Comparison of ENCODE assay signal across 15 cellular contexts in genomic region chr5:1125030-1125357, GRCh38. TPM values are rescaled to one million over a fixed set of nuclear protein-coding genes. Genes with fewer than 3 reads are reported as not detected.
DNase-seq lines count a peak whose midpoint lies in the region; ATAC-seq and TF ChIP-seq lines count a peak whose summit lies in the region.
"Had no signal": no experiment of that assay in that cellular context is flagged by ENCODE, and none has a peak within 500 bp of the region (broad histone marks: within the 10 kb centered on the region; RNA-seq: fewer than 3 reads in every experiment).

No MANE protein-coding gene starts in this region.

- no peaks in the 10 kb centered on the region for H3K27me3 ChIP-seq in HAP-1 (ENCODE audit: low read depth)
- H3K27me3 ChIP-seq in esophagus squamous epithelium = peaks cover 0 to 80% (median 0%) of the 10 kb centered on the region in 4 donors
- H3K27me3 ChIP-seq in foreskin keratinocyte = peaks cover 55% of the 10 kb centered on the region
- H3K27me3 ChIP-seq: SJSA1 had no signal

- H3K36me3 ChIP-seq in HAP-1 (replicated peaks) = no peaks in the 10 kb centered on the region
- no peaks in the 10 kb centered on the region for H3K36me3 ChIP-seq in esophagus squamous epithelium
- H3K36me3 ChIP-seq: SJSA1, suprapubic skin had no signal

- H3K9me3 ChIP-seq in HAP-1 (no peaks in the 10 kb centered on the region), esophagus squamous epithelium (no peaks in the 10 kb centered on the region)
- H3K9me3 ChIP-seq: SJSA1, suprapubic skin had no signal

- H3K4me1 Mint-ChIP-seq in stimulated activated effector memory CD8-positive, alpha-beta T cell treated with anti-CD3 and anti-CD28 coated beads, Interleukin-12 subunit alpha, Interleukin-12 subunit beta, amount 100 ng/mL, for 72 hours = peaks cover 6% of the 10 kb centered on the region
- H3K4me1 Mint-ChIP-seq: central memory CD8-positive, alpha-beta T cell had no signal

- H3K27ac Mint-ChIP-seq in stimulated activated effector memory CD8-positive, alpha-beta T cell treated with anti-CD3 and anti-CD28 coated beads, Interleukin-12 subunit alpha, Interleukin-12 subunit beta, amount 100 ng/mL, for 72 hours = no peak overlapping the region

- TF ChIP-seq CTCF in AG10803 (conservative IDR thresholded peaks at IDR 0.05; ENCODE audit: low read length) (no peak), fibroblast of pulmonary artery (IDR thresholded peaks at IDR 0.05; ENCODE audit: low read length, missing control alignments) (no peak), esophagus squamous epithelium (IDR thresholded peaks at IDR 0.05) (no peak), foreskin keratinocyte (conservative IDR thresholded peaks at IDR 0.05) (no peak)

- in situ Hi-C loops in HAP-1 (cut with MboI; ENCODE audit: low sequenced_read_pairs) = no loop called here

- H3K27ac ChIP-seq in esophagus squamous epithelium = peak overlapping the region in 2 of 4 donors; percentile 45 to 56
- no peak overlapping the region for H3K27ac ChIP-seq in foreskin keratinocyte
- H3K27ac ChIP-seq: SJSA1, suprapubic skin had no signal

- no peak for TF ChIP-seq POLR2A in esophagus squamous epithelium (IDR thresholded peaks at IDR 0.05)

- no peaks in the 10 kb centered on the region for H3K4me1 ChIP-seq in HAP-1
- H3K4me1 ChIP-seq in esophagus squamous epithelium = peaks cover 7 to 29% (median 10%) of the 10 kb centered on the region in 3 donors
- H3K4me1 ChIP-seq in foreskin keratinocyte = no peaks in the 10 kb centered on the region
- H3K4me1 ChIP-seq: SJSA1 had no signal

- H3K4me3 Mint-ChIP-seq in stimulated activated effector memory CD8-positive, alpha-beta T cell treated with anti-CD3 and anti-CD28 coated beads, Interleukin-12 subunit alpha, Interleukin-12 subunit beta, amount 100 ng/mL, for 72 hours = no peak overlapping the region
- H3K4me3 Mint-ChIP-seq: central memory CD8-positive, alpha-beta T cell had no signal

- no peak for ATAC-seq in stimulated activated effector memory CD8-positive, alpha-beta T cell treated with anti-CD3 and anti-CD28 coated beads, Interleukin-12 subunit alpha, Interleukin-12 subunit beta, amount 100 ng/mL, for 72 hours
- no peak for ATAC-seq in foreskin keratinocyte
- ATAC-seq: left colon had no signal

- H3K36me3 Mint-ChIP-seq in stimulated activated effector memory CD8-positive, alpha-beta T cell treated with anti-CD3 and anti-CD28 coated beads, Interleukin-12 subunit alpha, Interleukin-12 subunit beta, amount 100 ng/mL, for 72 hours = no peaks in the 10 kb centered on the region

- H3K9me3 Mint-ChIP-seq in stimulated activated effector memory CD8-positive, alpha-beta T cell treated with anti-CD3 and anti-CD28 coated beads, Interleukin-12 subunit alpha, Interleukin-12 subunit beta, amount 100 ng/mL, for 72 hours = no peaks in the 10 kb centered on the region
- H3K9me3 Mint-ChIP-seq: central memory CD8-positive, alpha-beta T cell had no signal

- DNase-seq in AG10803 (ENCODE audit: low read depth) = peak; percentile 36
- peak; percentile 24 for DNase-seq in NCI-H526 treated with DMSO at 0.1 percent for 48 hours (lab: John Stamatoyannopoulos, UW)
- DNase-seq in fibroblast of pulmonary artery (ENCODE audit: low read depth) = peak; percentile 68
- DNase-seq in myocyte (ENCODE audit: low read depth) = peak; percentile 99
- DNase-seq in stimulated activated effector memory CD8-positive, alpha-beta T cell treated with anti-CD3 and anti-CD28 coated beads, Interleukin-12 subunit alpha, Interleukin-12 subunit beta, amount 100 ng/mL, for 72 hours (ENCODE audit: low spot score in 2 of 2) = no peak
- DNase-seq in HAP-1 (ENCODE audit: low spot score in 2 of 2) = no peak
- no peak for DNase-seq in esophagus squamous epithelium (lab: John Stamatoyannopoulos, UW)
- DNase-seq in foreskin keratinocyte = no peak
- DNase-seq: activated CD4-positive, CD25-positive, alpha-beta regulatory T cell; left colon; NCI-H446 treated with DMSO at 0.1 percent for 48 hours; posterior cingulate gyrus had no signal

- 57 to 68% methylated on average over 6 of the region's 6 CpGs for WGBS in esophagus squamous epithelium, 2 donors

- intact Hi-C loops in esophagus squamous epithelium (cut with DNase I) = no loop called here

- H3K4me3 ChIP-seq in AG10803 (ENCODE audit: low read length) (no peak overlapping the region), fibroblast of pulmonary artery (replicated peaks; ENCODE audit: low read depth, low read length) (no peak overlapping the region), HAP-1 (no peak overlapping the region), esophagus squamous epithelium (no peak overlapping the region)
- H3K4me3 ChIP-seq: SJSA1, suprapubic skin had no signal

RNA-seq across cellular contexts. Expression of gene SLC12A7, which starts 13.1 kb away (rescaled TPM):
- 38.0 and 77.2 TPM in 2 replicates for total RNA-seq in myocyte
- polyA plus RNA-seq in myocyte (2012) = 77.6 TPM
- 10 to 100 TPM in 1 of 4 donors, 1 to 10 TPM in 3; 4.5 to 13.4 (median 6.6) TPM for total RNA-seq in esophagus squamous epithelium
- 3.7 and 4.3 TPM in 2 replicates for total RNA-seq in foreskin keratinocyte
- polyA plus RNA-seq in foreskin keratinocyte = 2.4 and 2.6 TPM in 2 replicates

Comparison
In these comparisons a context has a peak if more than half of its experiments do, and no peak if none do; other contexts are left out.
1. DNase-seq: peak in AG10803 (single experiment), NCI-H526 treated with DMSO at 0.1 percent for 48 hours (single experiment), fibroblast of pulmonary artery (single experiment) and myocyte (single experiment); none in stimulated activated effector memory CD8-positive, alpha-beta T cell treated with anti-CD3 and anti-CD28 coated beads, Interleukin-12 subunit alpha, Interleukin-12 subunit beta, amount 100 ng/mL, for 72 hours (0 of 2), HAP-1 (0 of 2), esophagus squamous epithelium (single experiment) and foreskin keratinocyte (0 of 2).